Comparison of ENCODE assay signal across 16 cellular contexts in genomic region chr15:63507878-63508818, GRCh38. TPM values are rescaled to one million over a fixed set of nuclear protein-coding genes. Genes with fewer than 3 reads are reported as not detected.
DNase-seq lines count a peak whose midpoint lies in the region; ATAC-seq and TF ChIP-seq lines count a peak whose summit lies in the region.
"Had no signal": no experiment of that assay in that cellular context is flagged by ENCODE, and none has a peak within 500 bp of the region (broad histone marks: within the 10 kb centered on the region; RNA-seq: fewer than 3 reads in every experiment).

No MANE protein-coding gene starts in this region.

- H3K4me1 Mint-ChIP-seq in stimulated activated naive CD8-positive, alpha-beta T cell treated with anti-CD3 and anti-CD28 coated beads, Interleukin-15, Interleukin-2, amounts not matched to agents 100 ng/mL and 50 ng/mL, for 24 hours (ENCODE audit: low read depth): peaks cover 75% of the 10 kb centered on the region
- H3K4me1 Mint-ChIP-seq in activated B cell treated with CpG ODN at 0.5 μM for 24 hours: peaks cover 77% of the 10 kb centered on the region

- H3K27ac Mint-ChIP-seq in stimulated activated naive CD8-positive, alpha-beta T cell treated with anti-CD3 and anti-CD28 coated beads, Interleukin-15, Interleukin-2, amounts not matched to agents 100 ng/mL and 50 ng/mL, for 24 hours: no peak overlapping the region
- peak overlapping the region; percentile 32 for H3K27ac Mint-ChIP-seq in activated B cell treated with CpG ODN at 0.5 μM for 24 hours

- no peak overlapping the region for H2AFZ ChIP-seq in hepatocyte

- no peaks in the 10 kb centered on the region for H3K36me3 ChIP-seq in hepatocyte (replicated peaks; ENCODE audit: insufficient read depth, low read depth)
- H3K36me3 ChIP-seq in vagina: no peaks in the 10 kb centered on the region

- H4K20me1 ChIP-seq in hepatocyte (ENCODE audit: insufficient read depth, poor library complexity, severe bottlenecking): peaks cover 70% of the 10 kb centered on the region

- H3K4me1 ChIP-seq in hepatocyte (ENCODE audit: insufficient read depth) (peaks cover 40% of the 10 kb centered on the region), vagina (peaks cover 77% of the 10 kb centered on the region)

- H3K27ac ChIP-seq in hepatocyte (no peak overlapping the region), vagina (peak overlapping the region; percentile 19)
- H3K27ac ChIP-seq: testis had no signal

- CTCF ChIA-PET in activated B cell treated with CpG ODN at 0.5 μM for 24 hours (lab: Charles Lee): interaction anchor here (1.2 to 7.4 kb wide), 4 partner anchors 19 to 42 kb away, joined by 3 to 103 read pairs (median 49); no protein-coding TSS in a partner anchor

- intact Hi-C loops in activated B cell treated with CpG ODN at 0.5 μM for 24 hours (cut with micrococcal nuclease) (loop anchor here (2.0 to 10.0 kb wide), 3 partner anchors 23 to 383 kb away; partner anchors contain the start of gene LACTB), vagina (cut with DNase I) (loop anchor here (10.0 kb wide), 1 partner anchor 87 kb away; the partner anchor contains the start of gene FBXL22)

- POLR2A ChIA-PET in activated B cell treated with CpG ODN at 0.5 μM for 24 hours (lab: Charles Lee): interaction anchor here (0.6 to 8.8 kb wide), 6 partner anchors 15 to 90 kb away, joined by 3 to 509 read pairs (median 52); partner anchors contain the start of gene FBXL22

- no peaks in the 10 kb centered on the region for H3K9me3 ChIP-seq in hepatocyte (ENCODE audit: low read depth)
- no peaks in the 10 kb centered on the region for H3K9me3 ChIP-seq in vagina
- H3K9me3 ChIP-seq: testis had no signal

- no peaks in the 10 kb centered on the region for H3K27me3 Mint-ChIP-seq in stimulated activated naive CD8-positive, alpha-beta T cell treated with anti-CD3 and anti-CD28 coated beads, Interleukin-15, Interleukin-2, amounts not matched to agents 100 ng/mL and 50 ng/mL, for 24 hours
- H3K27me3 Mint-ChIP-seq in activated B cell treated with CpG ODN at 0.5 μM for 24 hours: no peaks in the 10 kb centered on the region

- DNase-seq in stimulated activated naive CD8-positive, alpha-beta T cell treated with anti-CD3 and anti-CD28 coated beads, Interleukin-15, Interleukin-2, amounts not matched to agents 100 U/mL and 50 U/mL, for 24 hours: no peak
- DNase-seq in activated B cell treated with CpG ODN at 0.5 μM for 24 hours: no peak
- DNase-seq in hepatocyte (ENCODE audit: low spot score): no peak
- no peak for DNase-seq in vagina (ENCODE audit: extremely low spot score in 2 of 2)
- no peak for DNase-seq in stimulated activated CD4-positive, alpha-beta T cell treated with anti-CD3 and anti-CD28 coated beads, Interleukin-2, amount 100 ng/mL, for 48 hours
- no peak for DNase-seq in central memory CD4-positive, alpha-beta T cell
- DNase-seq: activated CD8-positive, alpha-beta memory T cell treated with anti-CD3 and anti-CD28 coated beads for 24 hours; head of caudate nucleus; kidney; midbrain; NCI-H1694 treated with DMSO at 0.1 percent for 48 hours; posterior cingulate gyrus; stimulated activated CD4-positive, alpha-beta T cell treated with anti-CD3 and anti-CD28 coated beads, Interleukin-12 subunit alpha, Interleukin-12 subunit beta, amount 100 ng/mL, for 4 hours; testis had no signal

- 38% methylated on average over 2 of the region's 2 CpGs for WGBS in hepatocyte (ENCODE audit: low lambda C conversion rate, missing lambda C conversion rate)

- peaks cover 5% of the 10 kb centered on the region for H3K36me3 Mint-ChIP-seq in stimulated activated naive CD8-positive, alpha-beta T cell treated with anti-CD3 and anti-CD28 coated beads, Interleukin-15, Interleukin-2, amounts not matched to agents 100 ng/mL and 50 ng/mL, for 24 hours (ENCODE audit: low read depth)
- H3K36me3 Mint-ChIP-seq in activated B cell treated with CpG ODN at 0.5 μM for 24 hours (ENCODE audit: low read depth): peaks cover 7% of the 10 kb centered on the region

- TF ChIP-seq POLR2A in vagina (IDR thresholded peaks at IDR 0.05): no peak

- peak overlapping the region; percentile 30 for H3K4me3 Mint-ChIP-seq in stimulated activated naive CD8-positive, alpha-beta T cell treated with anti-CD3 and anti-CD28 coated beads, Interleukin-15, Interleukin-2, amounts not matched to agents 100 ng/mL and 50 ng/mL, for 24 hours
- peak overlapping the region; percentile 9 for H3K4me3 Mint-ChIP-seq in activated B cell treated with CpG ODN at 0.5 μM for 24 hours

- H3K27me3 ChIP-seq in hepatocyte (no peaks in the 10 kb centered on the region), vagina (no peaks in the 10 kb centered on the region)
- H3K27me3 ChIP-seq: testis had no signal

- peaks cover 81% of the 10 kb centered on the region for H3K79me2 ChIP-seq in hepatocyte

- ATAC-seq in stimulated activated naive CD8-positive, alpha-beta T cell treated with anti-CD3 and anti-CD28 coated beads, Interleukin-15, Interleukin-2, amounts not matched to agents 100 U/mL and 50 U/mL, for 24 hours: no peak
- ATAC-seq in activated B cell treated with CpG ODN at 0.5 μM for 24 hours (ENCODE audit: low read depth): no peak
- no peak for ATAC-seq in HG02884 (IDR thresholded peaks at IDR 0.05; ENCODE audit: unreplicated experiment)

- H3K9me3 Mint-ChIP-seq in stimulated activated naive CD8-positive, alpha-beta T cell treated with anti-CD3 and anti-CD28 coated beads, Interleukin-15, Interleukin-2, amounts not matched to agents 100 ng/mL and 50 ng/mL, for 24 hours: no peaks in the 10 kb centered on the region
- no peaks in the 10 kb centered on the region for H3K9me3 Mint-ChIP-seq in activated B cell treated with CpG ODN at 0.5 μM for 24 hours

- no peaks in the 10 kb centered on the region for H3K9me2 ChIP-seq in hepatocyte (replicated peaks; ENCODE audit: insufficient read depth)

- TF ChIP-seq CTCF in activated B cell treated with CpG ODN at 0.5 μM for 24 hours (IDR thresholded peaks at IDR 0.05) (no peak), hepatocyte (IDR thresholded peaks at IDR 0.05; ENCODE audit: poor library complexity) (no peak), vagina (IDR thresholded peaks at IDR 0.05) (no peak)

- H3K4me3 ChIP-seq in hepatocyte (no peak overlapping the region), vagina (no peak overlapping the region)
- H3K4me3 ChIP-seq: testis had no signal

- H3K4me2 ChIP-seq in hepatocyte: peak overlapping the region; percentile 90

RNA-seq across cellular contexts. Expression of gene USP3, which starts 3.8 kb away (rescaled TPM):
- 92.7 and 110 TPM in 2 replicates for total RNA-seq in activated B cell treated with CpG ODN at 0.5 μM for 24 hours
- 55.4 and 61.2 TPM in 2 replicates for total RNA-seq in hepatocyte
- 25.7 and 30.5 TPM in 2 replicates for polyA plus RNA-seq in hepatocyte
- total RNA-seq in vagina: 39.5 TPM
